ENCODE assay signal across 8 cellular contexts in genomic region chr21:33229099-33229775, GRCh38. TPM values are rescaled to one million over a fixed set of nuclear protein-coding genes. Genes with fewer than 3 reads are reported as not detected.
DNase-seq lines count a peak whose midpoint lies in the region; ATAC-seq and TF ChIP-seq lines count a peak whose summit lies in the region.

No MANE protein-coding gene starts in this region.

- no peak for TF ChIP-seq CTCF in psoas muscle (IDR thresholded peaks at IDR 0.05)

- DNase-seq in NAMALWA (ENCODE audit: low spot score) (peak; percentile 55), psoas muscle (no peak), NCI-H1436 treated with DMSO at 0.1 percent for 48 hours (lab: John Stamatoyannopoulos, UW) (no peak)
- no peak for DNase-seq in effector memory CD4-positive, alpha-beta T cell

- intact Hi-C loops in psoas muscle (cut with DNase I), result no loop called here

- ATAC-seq in GM18517 (IDR thresholded peaks at IDR 0.05; ENCODE audit: unreplicated experiment) (peak; percentile 10), psoas muscle (peak in 2 of 4 donors; percentile 23 to 47), HG02885 (IDR thresholded peaks at IDR 0.05; ENCODE audit: poor library complexity, unreplicated experiment) (no peak), HG02798 (IDR thresholded peaks at IDR 0.05; ENCODE audit: poor library complexity, unreplicated experiment) (no peak), HG03520 (IDR thresholded peaks at IDR 0.05; ENCODE audit: unreplicated experiment) (no peak)

- H3K4me1 ChIP-seq in effector memory CD4-positive, alpha-beta T cell (ENCODE audit: control insufficient read depth, insufficient read depth, low read length, poor library complexity, severe bottlenecking), result peaks cover 13% of the 10 kb centered on the region
- peaks cover 15% of the 10 kb centered on the region for H3K4me1 ChIP-seq in psoas muscle

- H3K4me3 ChIP-seq in effector memory CD4-positive, alpha-beta T cell (ENCODE audit: insufficient read depth, low read depth, low read length, poor library complexity, severe bottlenecking), result peak overlapping the region; percentile 98
- H3K4me3 ChIP-seq in psoas muscle, result peak overlapping the region; percentile 99

- WGBS in psoas muscle, 3 donors, result 24 to 39% (median 33%) methylated on average over 17 of the region's 17 CpGs

- H3K9me3 ChIP-seq in effector memory CD4-positive, alpha-beta T cell (ENCODE audit: control insufficient read depth, low read length), result no peaks in the 10 kb centered on the region
- no peaks in the 10 kb centered on the region for H3K9me3 ChIP-seq in psoas muscle

- no peaks in the 10 kb centered on the region for H3K36me3 ChIP-seq in effector memory CD4-positive, alpha-beta T cell (ENCODE audit: control insufficient read depth, insufficient read depth, low read length)
- no peaks in the 10 kb centered on the region for H3K36me3 ChIP-seq in psoas muscle (ENCODE audit: insufficient read depth in 1 of 2, low read depth in 1 of 2)

- peak overlapping the region; percentile 91 for H3K27ac ChIP-seq in effector memory CD4-positive, alpha-beta T cell (ENCODE audit: insufficient read depth, low read length, poor library complexity, severe bottlenecking)
- peak overlapping the region; percentile 93 for H3K27ac ChIP-seq in psoas muscle

- H3K27me3 ChIP-seq in effector memory CD4-positive, alpha-beta T cell (replicated peaks; ENCODE audit: control insufficient read depth, insufficient read depth, low read length, poor library complexity, severe bottlenecking), result no peaks in the 10 kb centered on the region
- H3K27me3 ChIP-seq in psoas muscle (ENCODE audit: insufficient read depth in 3 of 3, low read length in 2 of 3), result no peaks in the 10 kb centered on the region

RNA-seq across cellular contexts. Expression of gene IFNAR2, which starts 0.5 kb away (rescaled TPM):
- 10 to 100 TPM in 1 of 4 donors, 1 to 10 TPM in 3; 3.3 to 10.0 (median 6.2) TPM for total RNA-seq in psoas muscle
- polyA plus RNA-seq in psoas muscle, result 1 to 10 TPM; 3.5 to 4.2 (median 3.8) TPM

RNA-seq across cellular contexts. Expression of gene IL10RB, which starts 36.9 kb away (rescaled TPM):
- total RNA-seq in psoas muscle, result 1 to 10 TPM; 4.4 to 8.1 (median 6.6) TPM
- polyA plus RNA-seq in psoas muscle, result 1 to 10 TPM; 5.6 to 9.3 (median 8.5) TPM
